In genomic region chr3:70078778-70079177, GRCh38 we compare ENCODE assay signal across 22 cellular contexts.
DNase-seq lines count a peak whose midpoint lies in the region; ATAC-seq and TF ChIP-seq lines count a peak whose summit lies in the region.
"Had no signal": no experiment of that assay in that cellular context is flagged by ENCODE, and none has a peak within 500 bp of the region (broad histone marks: within the 10 kb centered on the region; RNA-seq: fewer than 3 reads in every experiment).

No MANE protein-coding gene starts in this region.

- TF ChIP-seq RAD21 in SK-N-SH (IDR thresholded peaks at IDR 0.05; ENCODE audit: low read length), result no peak

- no peaks in the 10 kb centered on the region for H4K20me1 ChIP-seq in SK-N-SH (ENCODE audit: insufficient read depth)

- no peak overlapping the region for H2AFZ ChIP-seq in SK-N-SH (ENCODE audit: low read depth)
- H2AFZ ChIP-seq: GM23338 had no signal

- POLR2A ChIA-PET in SK-N-SH (lab: Yijun Ruan, JAX), result no interaction called here

- DNase-seq in SK-N-SH (no peak), esophagus muscularis mucosa (ENCODE audit: extremely low spot score) (no peak), fibroblast of peridontal ligament (ENCODE audit: extremely low read depth) (peak; percentile 20), NCI-H1417 treated with DMSO at 0.1 percent for 48 hours (lab: John Stamatoyannopoulos, UW) (no peak), dermis blood vessel endothelial cell (no peak), body of pancreas (no peak)
- DNase-seq: 8988T; ACHN; C1 segment of cervical spinal cord; Calu3; CD4-positive, alpha-beta memory T cell; COR-L47; DMS79; EL; GDM1; H9 had no signal

- TF ChIP-seq POLR2A in esophagus muscularis mucosa (IDR thresholded peaks at IDR 0.05; ENCODE audit: low read depth) (no peak), gastroesophageal sphincter (IDR thresholded peaks at IDR 0.05) (no peak), body of pancreas (IDR thresholded peaks at IDR 0.05) (no peak)

- TF ChIP-seq CTCF in SK-N-SH (IDR thresholded peaks at IDR 0.05), result no peak
- no peak for TF ChIP-seq CTCF in esophagus muscularis mucosa (IDR thresholded peaks at IDR 0.05)
- no peak for TF ChIP-seq CTCF in gastroesophageal sphincter (IDR thresholded peaks at IDR 0.05)
- TF ChIP-seq CTCF in body of pancreas (IDR thresholded peaks at IDR 0.05), result no peak

- H3K36me3 ChIP-seq in SK-N-SH (replicated peaks in 1 of 2; ENCODE audit: control insufficient read depth in 1 of 2, insufficient read depth in 2 of 2, low read length in 1 of 2) (no peaks in the 10 kb centered on the region), esophagus muscularis mucosa (no peaks in the 10 kb centered on the region), gastroesophageal sphincter (no peaks in the 10 kb centered on the region), body of pancreas (replicated peaks in 1 of 2; ENCODE audit: insufficient read depth in 1 of 2, low read depth in 2 of 2) (no peaks in the 10 kb centered on the region)

- H3K4me3 ChIP-seq in SK-N-SH (ENCODE audit: low read depth in 2 of 2, low read length in 1 of 2), result no peak overlapping the region
- H3K4me3 ChIP-seq in esophagus muscularis mucosa, result no peak overlapping the region
- H3K4me3 ChIP-seq in gastroesophageal sphincter, result no peak overlapping the region
- H3K4me3 ChIP-seq in body of pancreas, result no peak overlapping the region
- H3K4me3 ChIP-seq: A549, GM12878, GM23338 had no signal

- TF ChIP-seq EP300 in SK-N-SH (IDR thresholded peaks at IDR 0.05; ENCODE audit: borderline replicate concordance in 1 of 2, low read depth in 1 of 2, low read length in 1 of 2) (peak in 1 of 2 experiments; percentile 21; a peak in 1 of 4 replicates), esophagus muscularis mucosa (IDR thresholded peaks at IDR 0.05) (no peak), gastroesophageal sphincter (IDR thresholded peaks at IDR 0.05) (no peak)

- H3K4me2 ChIP-seq in SK-N-SH, result no peak overlapping the region
- H3K4me2 ChIP-seq: A549, GM23338 had no signal

- H3K27ac ChIP-seq in SK-N-SH (ENCODE audit: low read depth in 2 of 2, low read length in 1 of 2) (no peak overlapping the region), esophagus muscularis mucosa (replicated peaks in 1 of 4) (peak overlapping the region in 3 of 4 donors; percentile 15 to 84 (median 20)), gastroesophageal sphincter (peak overlapping the region in 3 of 4 donors; percentile 14 to 83 (median 29)), body of pancreas (no peak overlapping the region)
- H3K27ac ChIP-seq: A549 had no signal

- H3F3A ChIP-seq in SK-N-SH (replicated peaks; ENCODE audit: insufficient read depth), result no peaks in the 10 kb centered on the region

- H3K27me3 ChIP-seq in SK-N-SH (ENCODE audit: insufficient read depth) (no peaks in the 10 kb centered on the region), esophagus muscularis mucosa (no peaks in the 10 kb centered on the region), gastroesophageal sphincter (no peaks in the 10 kb centered on the region), body of pancreas (peaks cover 0 to 8% of the 10 kb centered on the region in 2 donors)

- CTCF ChIA-PET in SK-N-SH (lab: Yijun Ruan, JAX), result no interaction called here

- ATAC-seq in SK-N-SH treated with all-trans-retinoic acid at 6 μM for 48 hours (no peak), gastroesophageal sphincter (no peak), body of pancreas (no peak)
- ATAC-seq: A549, GM12878, GM23338, HCT116 had no signal

- H3K4me1 ChIP-seq in SK-N-SH (ENCODE audit: control insufficient read depth in 1 of 2, insufficient read depth in 2 of 2, low read depth in 1 of 2, low read length in 1 of 2) (no peaks in the 10 kb centered on the region; a peak in 1 of 4 replicates), esophagus muscularis mucosa (peaks cover 3 to 49% (median 34%) of the 10 kb centered on the region in 4 donors), gastroesophageal sphincter (peaks cover 0 to 41% (median 6%) of the 10 kb centered on the region in 3 donors), body of pancreas (peaks cover 12% of the 10 kb centered on the region)
- H3K4me1 ChIP-seq: A549 had no signal

- H3K9me3 ChIP-seq in SK-N-SH, result no peaks in the 10 kb centered on the region
- H3K9me3 ChIP-seq in esophagus muscularis mucosa, result peaks cover 0 to 10% (median 4%) of the 10 kb centered on the region in 4 donors
- peaks cover 0 to 4% (median 0%) of the 10 kb centered on the region in 3 donors for H3K9me3 ChIP-seq in gastroesophageal sphincter
- H3K9me3 ChIP-seq in body of pancreas, result peaks cover 0 to 9% (median 0%) of the 10 kb centered on the region in 3 donors

- H3K9me2 ChIP-seq in SK-N-SH, result no peaks in the 10 kb centered on the region

- WGBS in SK-N-SH (ENCODE audit: low lambda C conversion rate), result 39% methylated on average over 3 of the region's 3 CpGs
- 77% methylated on average over 3 of the region's 3 CpGs for WGBS in esophagus muscularis mucosa
- 67 to 73% methylated on average over 3 of the region's 3 CpGs for WGBS in gastroesophageal sphincter (ENCODE audit: low coverage in 1 of 2), 2 donors
- 81 to 90% methylated on average over 3 of the region's 3 CpGs for WGBS in body of pancreas, 2 donors

- intact Hi-C loops in esophagus muscularis mucosa (cut with DNase I), result no loop called here
- intact Hi-C loops in body of pancreas (cut with DNase I), result no loop called here

- H3K9ac ChIP-seq in SK-N-SH, result no peak overlapping the region

- no peaks in the 10 kb centered on the region for H3K79me2 ChIP-seq in SK-N-SH (ENCODE audit: insufficient read depth)

TF ChIP-seq in SK-N-SH treated with all-trans-retinoic acid at 6 μM for 48 hours, 23 proteins besides CTCF, POLR2A, EP300 and RAD21:
- TF ChIP-seq TCF4 (CRISPR knock-in tag; IDR thresholded peaks at IDR 0.05; ENCODE audit: borderline replicate concordance) (peak; percentile 55; the same call in 1 of the 2 replicates), CSDC2 (CRISPR knock-in tag; IDR thresholded peaks at IDR 0.05) (no peak)

TF ChIP-seq in SK-N-SH, 30 proteins besides CTCF, POLR2A, EP300 and RAD21:
- TF ChIP-seq CHD2 (IDR thresholded peaks at IDR 0.05; ENCODE audit: low read length, partially characterized antibody) (no peak), NFIC (IDR thresholded peaks at IDR 0.05; ENCODE audit: borderline replicate concordance) (no peak), EZH2phosphoT487 (IDR thresholded peaks at IDR 0.05; ENCODE audit: borderline replicate concordance, low read depth) (no peak), MEF2A (IDR thresholded peaks at IDR 0.05; ENCODE audit: borderline replicate concordance, low read depth) (no peak), JUND (IDR thresholded peaks at IDR 0.05) (no peak), SIN3A (IDR thresholded peaks at IDR 0.05; ENCODE audit: borderline replicate concordance, low read depth, low read length) (no peak), TAF1 (IDR thresholded peaks at IDR 0.05; ENCODE audit: borderline replicate concordance, low read depth, low read length) (no peak)

Comparison
In these comparisons a context has a peak if more than half of its experiments do, and no peak if none do; other contexts are left out.
1. H3K27ac ChIP-seq: peak in esophagus muscularis mucosa (3 of 4) and gastroesophageal sphincter (3 of 4); none in SK-N-SH (0 of 2) and body of pancreas (0 of 4).